In the genomic region with DNA sequence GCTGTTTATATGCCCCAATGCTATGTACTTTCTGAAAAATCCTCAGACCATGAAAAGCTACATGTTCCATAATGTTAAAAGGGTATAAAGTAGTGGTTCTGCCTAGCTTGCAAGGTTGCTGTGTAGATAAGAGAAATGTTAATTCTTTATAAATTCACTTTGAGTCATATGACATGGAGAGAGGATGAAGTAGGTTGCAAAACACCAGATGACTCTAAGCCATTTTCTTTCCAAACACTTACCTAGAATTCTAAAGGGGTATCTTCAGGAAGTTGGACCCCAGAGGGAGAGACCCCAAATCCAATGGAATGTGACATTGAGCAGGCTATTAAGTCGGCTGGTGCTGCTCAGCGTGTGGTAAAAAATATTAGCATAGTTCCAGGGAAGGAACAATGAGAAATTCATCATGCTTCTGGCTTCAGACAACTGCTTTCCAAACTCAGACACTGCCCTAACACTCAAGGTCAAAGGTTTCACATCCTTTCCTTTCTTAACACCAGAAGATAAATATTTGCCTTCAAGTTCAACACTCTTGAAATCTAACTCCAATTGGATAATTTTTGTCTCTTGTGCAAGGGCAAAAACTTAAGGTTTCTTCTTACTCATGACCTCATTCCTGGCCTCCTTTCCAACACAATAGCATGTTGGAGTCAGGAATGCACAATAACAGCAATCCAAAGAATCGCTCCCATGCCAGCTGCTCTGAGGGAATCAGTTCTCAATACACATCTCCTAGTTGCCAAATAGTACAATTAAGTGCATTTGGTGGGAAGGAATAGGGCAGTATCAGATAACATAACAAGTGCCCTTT, we compare ENCODE assay signal across 10 cellular contexts.
A peak's percentile ranks its signal among the peaks of the same experiment; 100 is the strongest.
DNase-seq lines count a peak whose midpoint lies in the region; ATAC-seq and TF ChIP-seq lines count a peak whose summit lies in the region.
"Had no signal": no experiment of that assay in that cellular context is flagged by ENCODE, and none has a peak within 500 bp of the region (broad histone marks: within the 10 kb centered on the region; RNA-seq: fewer than 3 reads in every experiment).

No MANE protein-coding gene starts in this region.

- H3K9me3 ChIP-seq in colonic mucosa (no peaks in the 10 kb centered on the region), lower lobe of right lung (no peaks in the 10 kb centered on the region), upper lobe of left lung (no peaks in the 10 kb centered on the region)

- ATAC-seq in lower lobe of right lung (peak; percentile 64 to 72), upper lobe of left lung (ENCODE audit: low FRiP score in 2 of 2) (peak; percentile 72 to 83)

- H3K27me3 ChIP-seq in colonic mucosa = no peaks in the 10 kb centered on the region
- H3K27me3 ChIP-seq in lower lobe of right lung (ENCODE audit: low read depth) = no peaks in the 10 kb centered on the region
- no peaks in the 10 kb centered on the region for H3K27me3 ChIP-seq in upper lobe of left lung
- H3K27me3 ChIP-seq: BLaER1 treated with 17β-estradiol and CSF1 and Interleukin-3, amounts not matched to agents 10 nM and 100 nM had no signal

- intact Hi-C loops in colonic mucosa (cut with DNase I) (no loop called here), lower lobe of right lung (cut with DNase I) (no loop called here)

- H3K27ac Mint-ChIP-seq in activated CD4-positive, alpha-beta T cell treated with anti-CD3 and anti-CD28 coated beads, Interleukin-2, amount 10 ng/mL, durations not matched to agents 7 days and 5 days = peak overlapping the region; percentile 21

- H3K9me3 Mint-ChIP-seq in activated CD4-positive, alpha-beta T cell treated with anti-CD3 and anti-CD28 coated beads, Interleukin-2, amount 10 ng/mL, durations not matched to agents 7 days and 5 days = peaks cover 8% of the 10 kb centered on the region

- peak in 1 of 4 donors; percentile 68 for TF ChIP-seq EP300 in upper lobe of left lung (IDR thresholded peaks at IDR 0.05)

- POLR2A ChIA-PET in activated CD4-positive, alpha-beta T cell treated with anti-CD3 and anti-CD28 coated beads, Interleukin-2, amount 10 ng/mL, durations not matched to agents 7 days and 5 days (lab: Charles Lee) = no interaction called here

- H3K27ac ChIP-seq in colonic mucosa = peak overlapping the region; percentile 0
- peak overlapping the region; percentile 68 for H3K27ac ChIP-seq in lower lobe of right lung
- H3K27ac ChIP-seq in upper lobe of left lung = peak overlapping the region; percentile 4 to 37 (median 26)
- H3K27ac ChIP-seq: BLaER1 treated with 17β-estradiol and CSF1 and Interleukin-3, amounts not matched to agents 10 nM and 100 nM had no signal

- H3K4me1 Mint-ChIP-seq in activated CD4-positive, alpha-beta T cell treated with anti-CD3 and anti-CD28 coated beads, Interleukin-2, amount 10 ng/mL, durations not matched to agents 7 days and 5 days = peaks cover 87% of the 10 kb centered on the region

- no peak for TF ChIP-seq CTCF in colonic mucosa (IDR thresholded peaks at IDR 0.05)
- no peak for TF ChIP-seq CTCF in lower lobe of right lung (IDR thresholded peaks at IDR 0.05)
- TF ChIP-seq CTCF in upper lobe of left lung (IDR thresholded peaks at IDR 0.05) = no peak
- no peak for TF ChIP-seq CTCF in GM13977 (IDR thresholded peaks at IDR 0.05; ENCODE audit: extremely low read depth, insufficient read depth, missing control alignments)

- DNase-seq in activated CD4-positive, alpha-beta T cell treated with anti-CD3 and anti-CD28 coated beads, Interleukin-2, amount 10 ng/mL, durations not matched to agents 7 days and 5 days = no peak
- DNase-seq in activated CD4-positive, alpha-beta T cell treated with anti-CD3 and anti-CD28 coated beads, Interleukin-2, amount 50 U/mL, for 4 hours = no peak
- no peak for DNase-seq in colonic mucosa
- no peak for DNase-seq in lower lobe of right lung
- DNase-seq in upper lobe of left lung = peak in 1 of 2 donors; percentile 32
- DNase-seq in DMS79 (lab: John Stamatoyannopoulos, UW) = no peak
- no peak for DNase-seq in GM13977 (ENCODE audit: low spot score)
- DNase-seq in NCI-H2227 (lab: John Stamatoyannopoulos, UW; ENCODE audit: unreplicated experiment) = no peak

- H3K9ac ChIP-seq in colonic mucosa (ENCODE audit: low read depth in 2 of 2, low read length in 2 of 2) = no peak overlapping the region
- H3K9ac ChIP-seq: BLaER1 treated with 17β-estradiol and CSF1 and Interleukin-3, amounts not matched to agents 10 nM and 100 nM had no signal

- in situ Hi-C loops in GM13977 (cut with MboI; ENCODE audit: low pct_unique_long_range_greater_than_20kb, low sequenced_read_pairs, unreplicated experiment) = no loop called here

- WGBS in upper lobe of left lung, 2 donors = 34 to 36% methylated on average over 3 of the region's 3 CpGs

- H3K4me3 Mint-ChIP-seq in activated CD4-positive, alpha-beta T cell treated with anti-CD3 and anti-CD28 coated beads, Interleukin-2, amount 10 ng/mL, durations not matched to agents 7 days and 5 days = no peak overlapping the region

- no peak for TF ChIP-seq POLR2A in upper lobe of left lung (IDR thresholded peaks at IDR 0.05)

- no peak overlapping the region for H3K4me3 ChIP-seq in colonic mucosa
- H3K4me3 ChIP-seq in lower lobe of right lung = no peak overlapping the region
- H3K4me3 ChIP-seq in upper lobe of left lung = no peak overlapping the region
- H3K4me3 ChIP-seq: BLaER1 treated with 17β-estradiol and CSF1 and Interleukin-3, amounts not matched to agents 10 nM and 100 nM; skin epidermis had no signal

- H3K36me3 Mint-ChIP-seq in activated CD4-positive, alpha-beta T cell treated with anti-CD3 and anti-CD28 coated beads, Interleukin-2, amount 10 ng/mL, durations not matched to agents 7 days and 5 days (ENCODE audit: low read depth) = peaks cover 54% of the 10 kb centered on the region

- no peaks in the 10 kb centered on the region for H3K27me3 Mint-ChIP-seq in activated CD4-positive, alpha-beta T cell treated with anti-CD3 and anti-CD28 coated beads, Interleukin-2, amount 10 ng/mL, durations not matched to agents 7 days and 5 days

- peaks cover 15% of the 10 kb centered on the region for H3K4me1 ChIP-seq in colonic mucosa
- H3K4me1 ChIP-seq in lower lobe of right lung = peaks cover 42% of the 10 kb centered on the region
- peaks cover 36 to 45% (median 38%) of the 10 kb centered on the region in 4 donors for H3K4me1 ChIP-seq in upper lobe of left lung

- CTCF ChIA-PET in activated CD4-positive, alpha-beta T cell treated with anti-CD3 and anti-CD28 coated beads, Interleukin-2, amount 10 ng/mL, durations not matched to agents 7 days and 5 days (lab: Charles Lee) = interaction anchor here (2.9 kb wide), 1 partner anchor 10 kb away, joined by 16 read pairs; no protein-coding TSS in a partner anchor

- H3K36me3 ChIP-seq in colonic mucosa = no peaks in the 10 kb centered on the region
- no peaks in the 10 kb centered on the region for H3K36me3 ChIP-seq in lower lobe of right lung
- no peaks in the 10 kb centered on the region for H3K36me3 ChIP-seq in upper lobe of left lung
- H3K36me3 ChIP-seq: BLaER1 treated with 17β-estradiol and CSF1 and Interleukin-3, amounts not matched to agents 10 nM and 100 nM had no signal

Comparison
In these comparisons a context has a peak if more than half of its experiments do, and no peak if none do; other contexts are left out.
1. H3K27ac ChIP-seq: peak in every context shown above with its lines; median percentile 68 in lower lobe of right lung; 26 in upper lobe of left lung; 0 in colonic mucosa.